In genomic region chr22:22702159-22702873, GRCh38 we compare ENCODE assay signal across 10 cellular contexts. TPM values are rescaled to one million over a fixed set of nuclear protein-coding genes. Genes with fewer than 3 reads are reported as not detected.
DNase-seq lines count a peak whose midpoint lies in the region; ATAC-seq and TF ChIP-seq lines count a peak whose summit lies in the region.
"Had no signal": no experiment of that assay in that cellular context is flagged by ENCODE, and none has a peak within 500 bp of the region (broad histone marks: within the 10 kb centered on the region; RNA-seq: fewer than 3 reads in every experiment).

No MANE protein-coding gene starts in this region.

- no peak overlapping the region for H2AFZ ChIP-seq in OCI-LY7 (ENCODE audit: low read length)

- no TSS peak for BruUV-seq in MCF 10A (replicated peaks; lab: Mats Ljungman, UMichigan)
- no TSS peak for BruUV-seq in OCI-LY7 (replicated peaks; lab: Mats Ljungman, UMichigan)

- H3K79me2 ChIP-seq in OCI-LY7 (ENCODE audit: insufficient read depth, low read depth, low read length), result no peaks in the 10 kb centered on the region

- H3K4me3 Mint-ChIP-seq in MCF 10A (ENCODE audit: unreplicated experiment), result no peak overlapping the region

- peak; percentile 53 for DNase-seq in MCF 10A (ENCODE audit: unreplicated experiment)
- no peak for DNase-seq in breast epithelium (ENCODE audit: low spot score in 2 of 2)
- DNase-seq in OCI-LY7 (ENCODE audit: low spot score), result peak; percentile 59
- DNase-seq in foreskin keratinocyte, result no peak
- no peak for DNase-seq in upper lobe of right lung
- DNase-seq in NK-92 treated with Interleukin-12 subunit alpha and Interleukin-12 subunit beta, amount 100 ng/mL, for 24 hours (lab: John Stamatoyannopoulos, UW), result no peak
- no peak for DNase-seq in mucosa of gallbladder (ENCODE audit: low spot score)
- DNase-seq in NCI-H774 (lab: John Stamatoyannopoulos, UW), result no peak

- TF ChIP-seq POLR2A in breast epithelium (IDR thresholded peaks at IDR 0.05), result no peak

- ATAC-seq in foreskin keratinocyte (no peak), upper lobe of right lung (peak; percentile 31)

- H3K27ac ChIP-seq in breast epithelium, result no peak overlapping the region
- H3K27ac ChIP-seq in OCI-LY7 (ENCODE audit: low read depth, low read length, poor library complexity, severe bottlenecking), result no peak overlapping the region
- H3K27ac ChIP-seq in foreskin keratinocyte, result no peak overlapping the region
- H3K27ac ChIP-seq in upper lobe of right lung, result no peak overlapping the region
- H3K27ac ChIP-seq: BLaER1 had no signal

- H3K9me3 ChIP-seq in breast epithelium (no peaks in the 10 kb centered on the region), OCI-LY7 (ENCODE audit: low read length) (no peaks in the 10 kb centered on the region), upper lobe of right lung (no peaks in the 10 kb centered on the region)
- H3K9me3 ChIP-seq: BLaER1 had no signal

- POLR2A ChIA-PET in MCF 10A (lab: Yijun Ruan, JAX), result interaction anchor here (0.7 to 1.6 kb wide), 2 partner anchors 17 to 21 kb away, joined by 3 to 5 read pairs; no protein-coding TSS in a partner anchor
- POLR2A ChIA-PET in OCI-LY7 (lab: Charles Lee), result no interaction called here

- no peaks in the 10 kb centered on the region for H3K36me3 Mint-ChIP-seq in MCF 10A (ENCODE audit: insufficient read depth, unreplicated experiment)

- H3K9me2 ChIP-seq in OCI-LY7 (ENCODE audit: insufficient read depth, low read length), result no peaks in the 10 kb centered on the region

- H3K4me2 ChIP-seq in OCI-LY7 (ENCODE audit: low read length), result no peak overlapping the region
- H3K4me2 ChIP-seq: BLaER1 had no signal

- no peaks in the 10 kb centered on the region for H3K9me3 Mint-ChIP-seq in MCF 10A (ENCODE audit: unreplicated experiment)

- no peaks in the 10 kb centered on the region for H3K27me3 Mint-ChIP-seq in MCF 10A (ENCODE audit: insufficient read depth, unreplicated experiment)

- no peak overlapping the region for H3K4me3 ChIP-seq in breast epithelium
- H3K4me3 ChIP-seq in OCI-LY7 (ENCODE audit: low read depth, low read length, poor library complexity, severe bottlenecking), result no peak overlapping the region
- no peak overlapping the region for H3K4me3 ChIP-seq in upper lobe of right lung
- H3K4me3 ChIP-seq: BLaER1 had no signal

- intact Hi-C loops in MCF 10A (cut with micrococcal nuclease), result no loop called here
- intact Hi-C loops in breast epithelium (cut with DNase I; ENCODE audit: low total_unique reads), result no loop called here
- intact Hi-C loops in OCI-LY7 (cut with micrococcal nuclease; ENCODE audit: unreplicated experiment), result no loop called here
- intact Hi-C loops in upper lobe of right lung (cut with DNase I), result no loop called here

- H3K4me1 ChIP-seq in breast epithelium (no peaks in the 10 kb centered on the region), OCI-LY7 (ENCODE audit: insufficient read depth, low read length, poor library complexity, severe bottlenecking) (peaks cover 60% of the 10 kb centered on the region), foreskin keratinocyte (no peaks in the 10 kb centered on the region), upper lobe of right lung (no peaks in the 10 kb centered on the region)

- peak; percentile 43 for TF ChIP-seq CTCF in MCF 10A (IDR thresholded peaks at IDR 0.05; ENCODE audit: unreplicated experiment)
- no peak for TF ChIP-seq CTCF in breast epithelium (IDR thresholded peaks at IDR 0.05)
- TF ChIP-seq CTCF in OCI-LY7 (conservative IDR thresholded peaks at IDR 0.05; ENCODE audit: low read length), result peak; percentile 89
- TF ChIP-seq CTCF in foreskin keratinocyte (conservative IDR thresholded peaks at IDR 0.05), result peak; percentile 26
- peak; percentile 19 for TF ChIP-seq CTCF in upper lobe of right lung (IDR thresholded peaks at IDR 0.05)

- H3K27ac Mint-ChIP-seq in MCF 10A (ENCODE audit: low read depth, unreplicated experiment), result no peak overlapping the region

- H4K20me1 ChIP-seq in OCI-LY7 (ENCODE audit: insufficient read depth, low read length), result no peaks in the 10 kb centered on the region
- H4K20me1 ChIP-seq: BLaER1 had no signal

- CTCF ChIA-PET in MCF 10A (lab: Yijun Ruan, JAX) (interaction anchor here (0.5 to 6.6 kb wide), 13 partner anchors 8 to 246 kb away, joined by 3 to 68 read pairs (median 4); no protein-coding TSS in a partner anchor), OCI-LY7 (lab: Charles Lee; ENCODE audit: unreplicated experiment) (interaction anchor here (0.6 to 1.5 kb wide), 2 partner anchors 19 to 51 kb away, joined by 3 read pairs; no protein-coding TSS in a partner anchor)

- peaks cover 16% of the 10 kb centered on the region for H3K4me1 Mint-ChIP-seq in MCF 10A (ENCODE audit: insufficient read depth, unreplicated experiment)

- H3K27me3 ChIP-seq in breast epithelium (no peaks in the 10 kb centered on the region), foreskin keratinocyte (no peaks in the 10 kb centered on the region), upper lobe of right lung (no peaks in the 10 kb centered on the region)
- H3K27me3 ChIP-seq: BLaER1 had no signal

- H3K36me3 ChIP-seq in breast epithelium, result no peaks in the 10 kb centered on the region
- no peaks in the 10 kb centered on the region for H3K36me3 ChIP-seq in OCI-LY7 (ENCODE audit: insufficient read depth, low read length)
- no peaks in the 10 kb centered on the region for H3K36me3 ChIP-seq in upper lobe of right lung
- H3K36me3 ChIP-seq: BLaER1 had no signal

RNA-seq across cellular contexts. Expression of gene GGTLC2, which starts 57.9 kb away (rescaled TPM):
- total RNA-seq in MCF 10A (2022) (not detected in 2 replicates), breast epithelium (not detected), OCI-LY7 (2022) (not detected in 2 replicates), foreskin keratinocyte (not detected in 2 replicates), upper lobe of right lung (6.5 TPM), mucosa of gallbladder (not detected)
- not detected in 2 replicates for total RNA-seq in OCI-LY7 (2014; rRNA removed; shearing (Covaris generic))
- not detected in 2 replicates for polyA plus RNA-seq in foreskin keratinocyte
- total RNA-seq: dermis microvascular lymphatic vessel endothelial cell had no signal

Comparison
In these comparisons a context has a peak if more than half of its experiments do, and no peak if none do; other contexts are left out.
1. DNase-seq: peak in MCF 10A (single experiment) and OCI-LY7 (single experiment); none in breast epithelium (0 of 2), foreskin keratinocyte (0 of 2), upper lobe of right lung (single experiment), NK-92 treated with Interleukin-12 subunit alpha and Interleukin-12 subunit beta, amount 100 ng/mL, for 24 hours (single experiment), mucosa of gallbladder (single experiment) and NCI-H774 (single experiment).
2. CTCF ChIP-seq: peak in MCF 10A (single experiment), OCI-LY7 (single experiment), foreskin keratinocyte (single experiment) and upper lobe of right lung (single experiment); none in breast epithelium (0 of 3).